In genomic region chr5:172770675-172771438, GRCh38 we compare ENCODE assay signal across 8 cellular contexts. TPM values are rescaled to one million over a fixed set of nuclear protein-coding genes. Genes with fewer than 3 reads are reported as not detected.
DNase-seq lines count a peak whose midpoint lies in the region; ATAC-seq, FAIRE-seq and TF ChIP-seq lines count a peak whose summit lies in the region.

Gene DUSP1 (minus strand): TSS chr5:172771195. CDS start chr5:172770952, 243 bp downstream.

- H3K36me3 ChIP-seq in kidney (ENCODE audit: control insufficient read depth in 1 of 2, insufficient read depth in 2 of 2, low read length in 2 of 2): peaks cover 22 to 34% of the 10 kb centered on the region in 2 donors

- ATAC-seq in GM19025 (IDR thresholded peaks at IDR 0.05; ENCODE audit: low read depth, unreplicated experiment) (peak; percentile 50), HG03280 (IDR thresholded peaks at IDR 0.05; ENCODE audit: unreplicated experiment) (peak; percentile 53)

- peak within 1 kb of the TSS; percentile 98 to 99 for H3K27ac ChIP-seq in kidney (ENCODE audit: low read depth in 2 of 2, low read length in 2 of 2)

- H3K4me1 ChIP-seq in kidney (ENCODE audit: control insufficient read depth in 1 of 2, insufficient read depth in 1 of 2, low read depth in 1 of 2, low read length in 2 of 2): peaks cover 16 to 17% of the 10 kb centered on the region in 2 donors

- peak within 1 kb of the TSS; percentile 81 to 95 for H3K9ac ChIP-seq in kidney (ENCODE audit: low read length in 2 of 2)

- DNase-seq in AG20443 (ENCODE audit: low spot score) (peak; percentile 97), NCI-H345 treated with DMSO at 0.1 percent for 48 hours (lab: John Stamatoyannopoulos, UW; ENCODE audit: unreplicated experiment) (peak; percentile 92), cerebellar nuclear complex (lab: John Stamatoyannopoulos, UW) (peak; percentile 70 to 87), kidney (peak; percentile 100)
- peak; percentile 96 for DNase-seq in activated CD4-positive, alpha-beta T cell treated with anti-CD3 and anti-CD28 coated beads for 1 hour
- peak; percentile 96 for DNase-seq in stimulated activated CD4-positive, alpha-beta T cell treated with anti-CD3 and anti-CD28 coated beads, Interleukin-15, amount 100 ng/mL, for 1 hour (ENCODE audit: low read depth in 1 of 2, low spot score in 1 of 2)

- intact Hi-C loops in kidney (cut with DNase I): no loop called here

- no peak for FAIRE-seq in kidney (lab: Jason Lieb, UNC)

- no peaks in the 10 kb centered on the region for H3K9me3 ChIP-seq in kidney (ENCODE audit: control insufficient read depth in 1 of 2, low read length in 2 of 2)

- TF ChIP-seq CTCF in kidney (IDR thresholded peaks at IDR 0.05; ENCODE audit: borderline replicate concordance, extremely low read depth, insufficient read depth): peak; percentile 22

- peak within 1 kb of the TSS; percentile 86 to 96 for H3K4me3 ChIP-seq in kidney (ENCODE audit: low read length in 2 of 2)

RNA-seq across cellular contexts. Expression of gene DUSP1, which starts in this region (rescaled TPM):
- 172 TPM for total RNA-seq in kidney
- 298 TPM for polyA plus RNA-seq in kidney (ENCODE audit: insufficient read depth, low read depth, low replicate concordance)

Comparison
In these comparisons a context has a peak if more than half of its experiments do, and no peak if none do; other contexts are left out.
1. Peak in every context shown above with its lines: DNase-seq, ATAC-seq, H3K4me3 ChIP-seq and H3K27ac ChIP-seq.